32 cellular contexts compared by ENCODE assay signal in the genomic region with DNA sequence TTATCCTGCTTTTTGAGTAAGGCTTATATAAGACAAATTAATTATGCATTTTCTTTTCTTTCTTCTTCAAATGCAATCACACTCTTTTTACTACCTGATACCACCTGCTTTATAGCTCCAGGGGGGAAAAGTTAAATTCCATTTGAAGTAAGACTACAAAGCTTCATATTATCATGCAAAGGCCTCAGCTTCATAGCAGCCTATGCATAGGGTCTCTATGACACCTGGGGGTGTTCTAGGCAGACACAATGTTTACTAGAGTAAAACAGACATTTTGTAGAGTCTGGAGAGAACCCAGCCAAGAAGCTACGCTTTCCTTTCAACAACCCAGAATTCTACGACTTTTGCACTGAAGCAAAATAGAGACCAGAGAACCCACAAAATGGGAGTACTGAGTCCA.
"Had no signal": no experiment of that assay in that cellular context is flagged by ENCODE, and none has a peak within 500 bp of the region (broad histone marks: within the 10 kb centered on the region; RNA-seq: fewer than 3 reads in every experiment).

No MANE protein-coding gene starts in this region.

- H3K4me1 ChIP-seq: SJCRH30 had no signal

- H3K4me2 ChIP-seq: PC-9 had no signal

- DNase-seq: Kasumi-1, MG63, NCI-H1048, NCI-H1092 treated with DMSO at 0.1 percent for 48 hours, NCI-H1105 treated with DMSO at 0.1 percent for 48 hours, NCI-H1417, NCI-H1436, NCI-H146, NCI-H1694, NCI-H187, NCI-H1930, NCI-H2029 treated with DMSO at 0.1 percent for 48 hours, NCI-H2081 treated with DMSO at 0.1 percent for 48 hours, NCI-H2107, NCI-H2171, NCI-H226, NCI-H446 treated with DMSO at 0.1 percent for 48 hours, NCI-H510A, NCI-H524, NCI-H526, NCI-H69, NCI-H748 treated with DMSO at 0.1 percent for 48 hours, NCI-H82, PC-9, SHP77, SIG-M5, SJCRH30 had no signal

- H3K36me3 ChIP-seq: MG63, SJCRH30 had no signal

- H3K27ac ChIP-seq: PC-9, RWPE1, SJCRH30, SK-N-MC had no signal

- ATAC-seq: Panc1, Right ventricle myocardium inferior, SK-N-SH treated with all-trans-retinoic acid at 6 μM for 48 hours had no signal

- H3K27me3 ChIP-seq: MG63 had no signal

- H3K9me3 ChIP-seq: MG63, SJCRH30 had no signal

- H3K4me3 ChIP-seq: MG63, PC-9, SJCRH30, SK-N-MC had no signal

- H2AFZ ChIP-seq: PC-9 had no signal
